In the genomic region with DNA sequence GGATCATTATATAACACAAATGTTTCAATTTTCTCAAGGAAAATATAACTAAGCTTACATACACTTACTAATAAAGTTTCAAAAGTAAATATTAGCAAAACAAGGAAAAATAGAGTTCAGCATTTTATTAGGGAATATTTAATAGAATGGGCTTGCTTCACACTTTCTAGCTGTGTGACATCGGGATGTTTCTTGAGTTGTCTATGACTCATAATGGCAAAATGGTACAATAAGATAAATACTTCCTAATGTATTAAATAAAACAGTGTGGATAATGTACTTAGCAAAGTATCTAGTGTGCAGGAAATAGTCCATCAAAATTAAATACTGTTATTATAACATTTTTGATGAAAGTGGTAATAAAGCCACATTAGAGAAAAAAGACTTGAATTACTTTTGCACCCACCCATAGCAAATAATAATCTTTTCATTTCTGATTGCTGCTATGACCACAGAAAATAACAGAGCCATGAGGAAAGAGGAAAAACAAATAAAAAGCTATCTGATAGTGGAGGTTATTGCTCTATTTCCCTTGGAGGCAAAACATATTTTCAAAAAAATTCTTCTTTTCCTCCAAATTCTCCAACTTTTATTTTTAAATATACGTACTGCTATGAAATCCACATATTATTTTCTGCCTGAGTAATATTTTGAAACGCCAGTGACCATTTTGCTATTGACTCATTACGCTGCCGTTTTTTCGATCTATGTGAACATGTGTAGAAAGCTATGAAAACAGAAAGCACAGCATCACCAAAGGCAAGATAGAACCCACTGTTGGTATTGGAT, we compare ENCODE assay signal across 2 cellular contexts.
A peak's percentile ranks its signal among the peaks of the same experiment; 100 is the strongest.
TF ChIP-seq lines count a peak whose summit lies in the region.

No MANE protein-coding gene starts in this region.

TF ChIP-seq in A549, 52 proteins besides CTCF, POLR2A, EP300 and RAD21:
- TF ChIP-seq ZNF302 (CRISPR knock-in tag; IDR thresholded peaks at IDR 0.05) (no peak), FOSL2 (IDR thresholded peaks at IDR 0.05) (no peak), FOSL2 (CRISPR knock-in tag; IDR thresholded peaks at IDR 0.05) (peak; percentile 81)
TF ChIP-seq in A549: peak in this region for 1.

TF ChIP-seq in endothelial cell of umbilical vein, 7 proteins besides CTCF, POLR2A, EP300 and RAD21:
- TF ChIP-seq FOS (IDR thresholded peaks at IDR 0.05; ENCODE audit: borderline replicate concordance, insufficient read depth, low read length) (peak; percentile 54), GATA2 (IDR thresholded peaks at IDR 0.05; ENCODE audit: insufficient read depth, insufficient read length, low read depth, low read length) (no peak)
